Comparison of ENCODE assay signal across 8 cellular contexts in the genomic region with DNA sequence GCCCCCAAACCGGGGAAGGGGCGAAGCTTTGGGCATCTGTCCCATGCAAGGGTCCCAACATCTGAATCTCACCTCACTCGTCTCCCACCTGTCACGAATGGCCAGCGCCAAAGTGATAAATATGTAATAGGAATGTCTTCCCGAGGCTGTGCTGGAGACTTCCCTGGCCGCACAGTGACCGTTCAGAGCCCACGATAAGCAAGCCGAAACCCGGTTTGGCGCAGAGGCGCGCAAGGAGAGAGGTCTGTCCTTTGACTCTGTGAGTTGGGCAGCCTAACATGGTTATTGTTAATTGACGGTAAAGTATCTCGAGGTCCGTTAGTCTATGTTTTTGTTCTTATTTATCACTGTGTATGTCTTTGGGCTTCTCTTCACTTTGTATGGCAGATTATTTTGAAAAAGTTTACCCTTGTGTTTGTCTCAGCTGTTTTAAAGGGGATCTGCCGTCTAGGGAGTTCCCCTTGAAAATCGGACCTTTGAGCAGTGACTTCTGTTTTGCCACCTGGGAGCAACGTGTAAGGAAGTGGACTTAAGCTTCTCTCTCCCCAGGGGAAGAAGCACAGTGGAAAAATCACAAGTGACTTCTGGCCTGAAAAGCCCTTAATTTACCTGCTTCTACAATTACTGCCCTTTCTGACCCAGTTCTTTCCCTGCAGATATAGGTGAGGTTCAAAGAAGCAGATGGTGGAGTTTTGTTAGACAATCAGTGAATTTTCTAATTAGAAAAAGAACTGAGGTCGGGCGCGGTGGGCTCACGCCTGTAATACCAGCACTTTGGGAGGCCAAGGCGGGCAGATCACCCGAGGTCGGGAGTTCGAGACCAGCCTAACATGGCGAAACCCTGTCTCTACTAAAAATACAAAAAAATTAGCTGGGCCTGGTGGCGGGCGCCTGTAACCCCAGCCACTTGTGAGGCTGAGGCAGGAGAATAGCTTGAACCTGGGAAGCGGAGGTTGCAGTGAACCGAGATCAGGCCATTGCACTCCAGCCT. TPM values are rescaled to one million over a fixed set of nuclear protein-coding genes. Genes with fewer than 3 reads are reported as not detected.
A peak's percentile ranks its signal among the peaks of the same experiment; 100 is the strongest.
DNase-seq lines count a peak whose midpoint lies in the region; ATAC-seq and FAIRE-seq lines count a peak whose summit lies in the region.

No MANE protein-coding gene starts in this region.

- DNase-seq in Caki2 (ENCODE audit: low read depth): peak; percentile 23
- DNase-seq in activated naive CD8-positive, alpha-beta T cell treated with anti-CD3 and anti-CD28 coated beads, Interleukin-2, amount 10 ng/mL, durations not matched to agents 7 days and 5 days: no peak
- no peak for DNase-seq in iPS DF 6.9 (ENCODE audit: low read depth, low spot score)
- peak; percentile 72 for DNase-seq in small intestine
- DNase-seq in activated CD8-positive, alpha-beta memory T cell treated with anti-CD3 and anti-CD28 coated beads, Interleukin-2, amount 50 U/mL, for 48 hours: no peak
- no peak for DNase-seq in T-helper 9 cell

- H3K9me3 ChIP-seq in HUES64 (ENCODE audit: insufficient read depth, low read depth, low read length) (peaks cover 2% of the 10 kb centered on the region; the same call in 1 of the 2 replicates), iPS DF 6.9 (ENCODE audit: control insufficient read depth, insufficient read depth, low read length) (no peaks in the 10 kb centered on the region), small intestine (ENCODE audit: control insufficient read depth, low read depth) (no peaks in the 10 kb centered on the region)

- WGBS in HUES64: 37% methylated on average over 33 of the region's 33 CpGs
- WGBS in iPS DF 6.9 (ENCODE audit: insufficient coverage, insufficient read length): no CpG with 5 or more reads among the region's 33 CpGs
- 31 to 33% (median 32%) methylated on average over 33 of the region's 33 CpGs for WGBS in small intestine, 3 donors

- H3K4me3 Mint-ChIP-seq in activated naive CD8-positive, alpha-beta T cell treated with anti-CD3 and anti-CD28 coated beads, Interleukin-2, amount 10 ng/mL, durations not matched to agents 7 days and 5 days: peak overlapping the region; percentile 97

- in situ Hi-C loops in Caki2 (cut with HindIII; ENCODE audit: low pct_unique_long_range_greater_than_20kb, low sequenced_read_pairs): no loop called here

- H3K36me3 ChIP-seq in HUES64 (ENCODE audit: insufficient read depth, low read length) (peaks cover 28% of the 10 kb centered on the region), iPS DF 6.9 (ENCODE audit: control insufficient read depth, insufficient read depth, low read length) (no peaks in the 10 kb centered on the region), small intestine (ENCODE audit: control insufficient read depth in 2 of 2, insufficient read depth in 2 of 2, low read length in 2 of 2) (peaks cover 2% of the 10 kb centered on the region in 2 donors)

- ATAC-seq in GM19324 (IDR thresholded peaks at IDR 0.05; ENCODE audit: low FRiP score, unreplicated experiment): peak; percentile 4
- ATAC-seq in activated naive CD8-positive, alpha-beta T cell treated with anti-CD3 and anti-CD28 coated beads, Interleukin-2, amount 10 ng/mL, durations not matched to agents 7 days and 5 days (ENCODE audit: low read depth): peak; percentile 10

- H3K4me3 ChIP-seq in HUES64 (ENCODE audit: low read length) (peak overlapping the region; percentile 95), iPS DF 6.9 (ENCODE audit: low read length) (peak overlapping the region; percentile 68; the same call in 1 of the 2 replicates), small intestine (ENCODE audit: low read depth in 1 of 2, low read length in 2 of 2) (peak overlapping the region; percentile 65 to 96)

- peaks cover 46% of the 10 kb centered on the region for H3K36me3 Mint-ChIP-seq in activated naive CD8-positive, alpha-beta T cell treated with anti-CD3 and anti-CD28 coated beads, Interleukin-2, amount 10 ng/mL, durations not matched to agents 7 days and 5 days

- H3K27ac ChIP-seq in HUES64 (ENCODE audit: low read depth, low read length): peak overlapping the region; percentile 100
- H3K27ac ChIP-seq in iPS DF 6.9 (ENCODE audit: low read length): no peak overlapping the region
- H3K27ac ChIP-seq in small intestine (ENCODE audit: low read depth in 1 of 2, low read length in 1 of 2): peak overlapping the region; percentile 93 to 99

- H3K27ac Mint-ChIP-seq in activated naive CD8-positive, alpha-beta T cell treated with anti-CD3 and anti-CD28 coated beads, Interleukin-2, amount 10 ng/mL, durations not matched to agents 7 days and 5 days: peak overlapping the region; percentile 96

- peaks cover 42% of the 10 kb centered on the region for H3K4me1 Mint-ChIP-seq in activated naive CD8-positive, alpha-beta T cell treated with anti-CD3 and anti-CD28 coated beads, Interleukin-2, amount 10 ng/mL, durations not matched to agents 7 days and 5 days

- POLR2A ChIA-PET in activated naive CD8-positive, alpha-beta T cell treated with anti-CD3 and anti-CD28 coated beads, Interleukin-2, amount 10 ng/mL, durations not matched to agents 7 days and 5 days (lab: Charles Lee): interaction anchor here (0.6 to 4.4 kb wide), 29 partner anchors 10 to 103 kb away, joined by 3 to 52 read pairs (median 7); a partner anchor contains a TSS

- FAIRE-seq in small intestine (lab: Jason Lieb, UNC): no peak

- H3K9me3 Mint-ChIP-seq in activated naive CD8-positive, alpha-beta T cell treated with anti-CD3 and anti-CD28 coated beads, Interleukin-2, amount 10 ng/mL, durations not matched to agents 7 days and 5 days: peaks cover 4% of the 10 kb centered on the region

- H3K27me3 Mint-ChIP-seq in activated naive CD8-positive, alpha-beta T cell treated with anti-CD3 and anti-CD28 coated beads, Interleukin-2, amount 10 ng/mL, durations not matched to agents 7 days and 5 days: no peaks in the 10 kb centered on the region

- H3K27me3 ChIP-seq in HUES64 (ENCODE audit: insufficient read depth, low read length) (no peaks in the 10 kb centered on the region), iPS DF 6.9 (ENCODE audit: control insufficient read depth, insufficient read depth, low read length) (no peaks in the 10 kb centered on the region), small intestine (ENCODE audit: control insufficient read depth in 2 of 2, insufficient read depth in 2 of 2, low read length in 2 of 2) (no peaks in the 10 kb centered on the region)

- peak overlapping the region; percentile 98 for H3K9ac ChIP-seq in HUES64 (ENCODE audit: low read depth, low read length)

- no peaks in the 10 kb centered on the region; the same call in 1 of the 2 replicates for H3K4me1 ChIP-seq in HUES64 (ENCODE audit: insufficient read depth, low read length)
- H3K4me1 ChIP-seq in iPS DF 6.9 (ENCODE audit: control insufficient read depth, insufficient read depth, low read length): no peaks in the 10 kb centered on the region
- peaks cover 0 to 5% of the 10 kb centered on the region in 2 donors for H3K4me1 ChIP-seq in small intestine (ENCODE audit: control insufficient read depth in 2 of 2, insufficient read depth in 1 of 2, low read depth in 1 of 2, low read length in 1 of 2)

RNA-seq across cellular contexts. Expression of a gene that starts 1.1 kb away (rescaled TPM):
- total RNA-seq in Caki2 (2014; rRNA removed; shearing (Covaris generic); ENCODE audit: low replicate concordance): 50.9 and 57.1 TPM in 2 replicates
- polyA plus RNA-seq in HUES64 (2013, experiment 1 of 2): 22.3 TPM
- polyA plus RNA-seq in HUES64 (2013, experiment 2 of 2): 24.5 TPM
- 10 to 100 TPM; 28.9 to 29.6 TPM for total RNA-seq in activated naive CD8-positive, alpha-beta T cell treated with anti-CD3 and anti-CD28 coated beads, Interleukin-2, amount 10 ng/mL, durations not matched to agents 7 days and 5 days
- 10 to 100 TPM in 1 of 3 donors, 1 to 10 TPM in 2; 6.9 to 37.7 (median 10.0) TPM for polyA plus RNA-seq in small intestine

RNA-seq across cellular contexts. Expression of a gene that starts 7.8 kb away (rescaled TPM):
- total RNA-seq in Caki2 (2014; rRNA removed; shearing (Covaris generic); ENCODE audit: low replicate concordance): 25.7 and 32.7 TPM in 2 replicates
- polyA plus RNA-seq in HUES64 (2013, experiment 1 of 2): 61.6 TPM
- polyA plus RNA-seq in HUES64 (2013, experiment 2 of 2): 44.8 TPM
- 10 to 100 TPM; 32.2 to 33.0 TPM for total RNA-seq in activated naive CD8-positive, alpha-beta T cell treated with anti-CD3 and anti-CD28 coated beads, Interleukin-2, amount 10 ng/mL, durations not matched to agents 7 days and 5 days
- 10 to 100 TPM in 1 of 3 donors, 1 to 10 TPM in 2; 3.2 to 24.4 (median 4.2) TPM for polyA plus RNA-seq in small intestine

RNA-seq across cellular contexts. Expression of a gene that starts 9.1 kb away (rescaled TPM):
- not detected in 2 replicates for total RNA-seq in Caki2 (2014; rRNA removed; shearing (Covaris generic); ENCODE audit: low replicate concordance)
- polyA plus RNA-seq in HUES64 (2013, experiment 1 of 2): not detected
- polyA plus RNA-seq in HUES64 (2013, experiment 2 of 2): not detected
- total RNA-seq in activated naive CD8-positive, alpha-beta T cell treated with anti-CD3 and anti-CD28 coated beads, Interleukin-2, amount 10 ng/mL, durations not matched to agents 7 days and 5 days: under 1 TPM; 0.43 to 0.53 TPM
- under 1 TPM in 1 of 3 donors, not detected in 2; 0.04 TPM for polyA plus RNA-seq in small intestine

RNA-seq across cellular contexts. Expression of a gene that starts 16.9 kb away (rescaled TPM):
- total RNA-seq in Caki2 (2014; rRNA removed; shearing (Covaris generic); ENCODE audit: low replicate concordance): 23.3 and 52.2 TPM in 2 replicates
- 35.3 TPM for polyA plus RNA-seq in HUES64 (2013, experiment 1 of 2)
- polyA plus RNA-seq in HUES64 (2013, experiment 2 of 2): 37.5 TPM
- 10 to 100 TPM; 93.6 to 97.8 TPM for total RNA-seq in activated naive CD8-positive, alpha-beta T cell treated with anti-CD3 and anti-CD28 coated beads, Interleukin-2, amount 10 ng/mL, durations not matched to agents 7 days and 5 days
- 100 to 1,000 TPM in 1 of 3 donors, 10 to 100 TPM in 2; 70.0 to 121 (median 95.1) TPM for polyA plus RNA-seq in small intestine

RNA-seq across cellular contexts. Expression of a gene that starts 19.5 kb away (rescaled TPM):
- total RNA-seq in Caki2 (2014; rRNA removed; shearing (Covaris generic); ENCODE audit: low replicate concordance): 19.8 and 23.5 TPM in 2 replicates
- polyA plus RNA-seq in HUES64 (2013, experiment 1 of 2): 22.4 TPM
- polyA plus RNA-seq in HUES64 (2013, experiment 2 of 2): 20.3 TPM
- 10 to 100 TPM; 11.9 to 15.4 TPM for total RNA-seq in activated naive CD8-positive, alpha-beta T cell treated with anti-CD3 and anti-CD28 coated beads, Interleukin-2, amount 10 ng/mL, durations not matched to agents 7 days and 5 days
- 10 to 100 TPM; 18.8 to 31.1 (median 23.2) TPM for polyA plus RNA-seq in small intestine

Comparison
In these comparisons a context has a peak if more than half of its experiments do, and no peak if none do; other contexts are left out.
1. DNase-seq: peak in Caki2 (single experiment) and small intestine (single experiment); none in activated naive CD8-positive, alpha-beta T cell treated with anti-CD3 and anti-CD28 coated beads, Interleukin-2, amount 10 ng/mL, durations not matched to agents 7 days and 5 days (single experiment), iPS DF 6.9 (single experiment), activated CD8-positive, alpha-beta memory T cell treated with anti-CD3 and anti-CD28 coated beads, Interleukin-2, amount 50 U/mL, for 48 hours (single experiment) and T-helper 9 cell (single experiment).
2. Peak in every context shown above with its lines, with median percentiles within 50 percentile points of each other: H3K4me3 ChIP-seq.